ENCODE assay signal across 1 cellular context in genomic region chr2:24832991-24833671, GRCh38.
TF ChIP-seq lines count a peak whose summit lies in the region.

No MANE protein-coding gene starts in this region.

TF ChIP-seq in HepG2, 621 proteins besides CTCF, POLR2A, EP300 and RAD21:
- no peak for TF ChIP-seq KLF13 (CRISPR knock-in tag; IDR thresholded peaks at IDR 0.05)
- TF ChIP-seq ZEB1 (IDR thresholded peaks at IDR 0.05; ENCODE audit: insufficient replicate concordance, low read depth): no peak
- no peak for TF ChIP-seq ELF4 (CRISPR knock-in tag; IDR thresholded peaks at IDR 0.05; ENCODE audit: borderline replicate concordance)
- TF ChIP-seq HIC2 (CRISPR knock-in tag; IDR thresholded peaks at IDR 0.05; ENCODE audit: low read depth): no peak
- TF ChIP-seq ZBTB33 (CRISPR knock-in tag; IDR thresholded peaks at IDR 0.05): peak; percentile 65; the same call in 1 of the 2 replicates
- TF ChIP-seq ZNF33A (CRISPR knock-in tag; IDR thresholded peaks at IDR 0.05; ENCODE audit: borderline replicate concordance): no peak
